ENCODE assay signal across 27 cellular contexts in genomic region chr1:6024376-6024775, GRCh38. TPM values are rescaled to one million over a fixed set of nuclear protein-coding genes. Genes with fewer than 3 reads are reported as not detected.
DNase-seq lines count a peak whose midpoint lies in the region; ATAC-seq and TF ChIP-seq lines count a peak whose summit lies in the region.
"Had no signal": no experiment of that assay in that cellular context is flagged by ENCODE, and none has a peak within 500 bp of the region (broad histone marks: within the 10 kb centered on the region; RNA-seq: fewer than 3 reads in every experiment).

No MANE protein-coding gene starts in this region.

- CTCF ChIA-PET in RWPE1 (lab: Yijun Ruan, JAX): interaction anchor here (1.0 to 2.5 kb wide), 3 partner anchors 10 to 29 kb away, joined by 3 to 7 read pairs (median 4); no protein-coding TSS in a partner anchor

- H3K27me3 Mint-ChIP-seq in activated naive CD8-positive, alpha-beta T cell: no peaks in the 10 kb centered on the region
- H3K27me3 Mint-ChIP-seq in activated naive CD8-positive, alpha-beta T cell treated with anti-CD3 and anti-CD28 coated beads for 36 hours: no peaks in the 10 kb centered on the region
- H3K27me3 Mint-ChIP-seq in naive B cell: no peaks in the 10 kb centered on the region
- H3K27me3 Mint-ChIP-seq: activated CD4-positive, alpha-beta T cell treated with anti-CD3 and anti-CD28 coated beads, Interleukin-2, amount 10 ng/mL, durations not matched to agents 7 days and 5 days; stimulated activated naive CD8-positive, alpha-beta T cell treated with anti-CD3 and anti-CD28 coated beads, Interleukin-15, amount 100 ng/mL, for 72 hours had no signal

- H3K36me3 Mint-ChIP-seq in activated naive CD8-positive, alpha-beta T cell: peaks cover 5% of the 10 kb centered on the region
- H3K36me3 Mint-ChIP-seq in activated naive CD8-positive, alpha-beta T cell treated with anti-CD3 and anti-CD28 coated beads for 36 hours: peaks cover 28% of the 10 kb centered on the region
- H3K36me3 Mint-ChIP-seq in naive B cell: no peaks in the 10 kb centered on the region

- TF ChIP-seq CTCF in RWPE1 (conservative IDR thresholded peaks at IDR 0.05; ENCODE audit: low read depth): no peak

- H3K4me3 Mint-ChIP-seq in activated naive CD8-positive, alpha-beta T cell: peak overlapping the region; percentile 95
- H3K4me3 Mint-ChIP-seq in activated naive CD8-positive, alpha-beta T cell treated with anti-CD3 and anti-CD28 coated beads for 36 hours: no peak overlapping the region
- H3K4me3 Mint-ChIP-seq in naive B cell: peak overlapping the region in 1 of 8 donors; percentile 78
- H3K4me3 Mint-ChIP-seq: endodermal cell, nephron had no signal

- peak overlapping the region; percentile 94 for H3K27ac ChIP-seq in RWPE1
- H3K27ac ChIP-seq: coronary artery, esophagus squamous epithelium, gastroesophageal sphincter, pancreas, thyroid gland had no signal

- H3K4me1 Mint-ChIP-seq in activated naive CD8-positive, alpha-beta T cell (ENCODE audit: low read depth): peaks cover 25% of the 10 kb centered on the region
- peaks cover 19% of the 10 kb centered on the region for H3K4me1 Mint-ChIP-seq in activated naive CD8-positive, alpha-beta T cell treated with anti-CD3 and anti-CD28 coated beads for 36 hours
- peaks cover 34 to 45% (median 42%) of the 10 kb centered on the region in 3 donors for H3K4me1 Mint-ChIP-seq in naive B cell
- H3K4me1 Mint-ChIP-seq: endodermal cell, nephron had no signal

- H3K9me3 Mint-ChIP-seq in activated naive CD8-positive, alpha-beta T cell (ENCODE audit: low read depth): no peaks in the 10 kb centered on the region
- peaks cover 2% of the 10 kb centered on the region for H3K9me3 Mint-ChIP-seq in activated naive CD8-positive, alpha-beta T cell treated with anti-CD3 and anti-CD28 coated beads for 36 hours
- peaks cover 0 to 6% (median 0%) of the 10 kb centered on the region in 7 donors for H3K9me3 Mint-ChIP-seq in naive B cell
- H3K9me3 Mint-ChIP-seq: endodermal cell, nephron had no signal

- no peak for DNase-seq in activated naive CD8-positive, alpha-beta T cell treated with anti-CD3 and anti-CD28 coated beads for 36 hours
- no peak for DNase-seq in RWPE1 (ENCODE audit: low spot score)
- DNase-seq in naive B cell: no peak
- DNase-seq in AG08395 (ENCODE audit: low spot score): no peak
- no peak for DNase-seq in cortex of kidney (lab: John Stamatoyannopoulos, UW)
- DNase-seq: activated CD4-positive, alpha-beta T cell treated with anti-CD3 and anti-CD28 coated beads, Interleukin-2, amount 10 ng/mL, durations not matched to agents 7 days and 5 days; activated gamma-delta T cell treated with Interleukin-2 at 50 U/mL for 16 hours; amygdala; endodermal cell; esophagus squamous epithelium; Kasumi-1; left ventricle myocardium superior; midbrain; NCI-H1048; NCI-H187 treated with DMSO at 0.1 percent for 48 hours; NCI-H526 treated with DMSO at 0.1 percent for 48 hours; pancreas; stimulated activated CD4-positive, alpha-beta T cell treated with anti-CD3 and anti-CD28 coated beads, Interleukin-4, amount 100 ng/mL, for 4 hours; stimulated activated naive CD8-positive, alpha-beta T cell treated with anti-CD3 and anti-CD28 coated beads, Interleukin-15, amount 100 ng/mL, for 72 hours; thyroid gland had no signal

- POLR2A ChIA-PET in RWPE1 (lab: Yijun Ruan, JAX; ENCODE audit: low non-redundant PET): no interaction called here

- H3K27ac Mint-ChIP-seq in activated naive CD8-positive, alpha-beta T cell: no peak overlapping the region
- H3K27ac Mint-ChIP-seq in activated naive CD8-positive, alpha-beta T cell treated with anti-CD3 and anti-CD28 coated beads for 36 hours: no peak overlapping the region
- H3K27ac Mint-ChIP-seq in naive B cell: peak overlapping the region; percentile 7 to 100 (median 96)
- H3K27ac Mint-ChIP-seq: endodermal cell; nephron; stimulated activated naive CD8-positive, alpha-beta T cell treated with anti-CD3 and anti-CD28 coated beads, Interleukin-15, amount 100 ng/mL, for 72 hours had no signal

- peak; percentile 41 for ATAC-seq in GM19395 (IDR thresholded peaks at IDR 0.05; ENCODE audit: unreplicated experiment)
- no peak for ATAC-seq in naive B cell (ENCODE audit: low read depth in 2 of 2)
- ATAC-seq in GM21786 (IDR thresholded peaks at IDR 0.05; ENCODE audit: unreplicated experiment): no peak
- ATAC-seq: gastroesophageal sphincter; pancreas; SK-N-SH treated with all-trans-retinoic acid at 6 μM for 48 hours; stimulated activated naive CD8-positive, alpha-beta T cell treated with anti-CD3 and anti-CD28 coated beads, Interleukin-15, amount 100 ng/mL, for 72 hours had no signal

RNA-seq across cellular contexts. Expression of gene KCNAB2, which starts 21.3 kb away (rescaled TPM):
- total RNA-seq in activated naive CD8-positive, alpha-beta T cell treated with anti-CD3 and anti-CD28 coated beads for 36 hours: 100 to 1,000 TPM; 209 to 218 TPM
- polyA plus RNA-seq in naive B cell (ENCODE audit: low read depth in 6 of 6): 10 to 100 TPM; 10.2 to 16.8 (median 13.9) TPM

RNA-seq across cellular contexts. Expression of gene NPHP4, which starts 32.2 kb away (rescaled TPM):
- total RNA-seq in activated naive CD8-positive, alpha-beta T cell treated with anti-CD3 and anti-CD28 coated beads for 36 hours: 10 to 100 TPM; 11.4 to 12.6 TPM
- 1 to 10 TPM in 2 of 6 donors, under 1 TPM in 3, not detected in 1; 0.51 to 1.1 (median 0.68) TPM for polyA plus RNA-seq in naive B cell (ENCODE audit: low read depth in 6 of 6)

Comparison
In these comparisons a context has a peak if more than half of its experiments do, and no peak if none do; other contexts are left out.
1. H3K27ac Mint-ChIP-seq: peak in naive B cell (6 of 6); none in activated naive CD8-positive, alpha-beta T cell (single experiment) and activated naive CD8-positive, alpha-beta T cell treated with anti-CD3 and anti-CD28 coated beads for 36 hours (single experiment).